In the genomic region with DNA sequence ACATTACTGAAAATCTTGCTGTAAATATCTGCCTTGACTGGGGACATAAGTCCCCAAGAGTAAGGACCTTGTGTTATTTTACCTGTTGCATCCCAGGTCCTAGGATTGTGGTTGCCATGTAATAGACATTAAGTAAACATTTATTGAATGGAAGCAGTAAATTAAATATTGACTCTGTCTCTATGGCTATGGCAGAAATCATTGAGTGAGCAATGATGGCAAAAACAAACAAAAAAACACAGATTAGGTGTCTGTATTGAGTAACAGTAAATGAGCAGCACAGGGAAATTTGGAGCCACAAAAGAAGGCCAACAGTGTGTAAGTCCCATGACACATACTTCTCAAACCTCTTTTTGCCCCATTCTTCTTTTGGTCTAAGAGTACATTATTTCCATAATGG, we compare ENCODE assay signal across 1 cellular context.
TF ChIP-seq lines count a peak whose summit lies in the region.

No MANE protein-coding gene starts in this region.

TF ChIP-seq in WTC11, 78 proteins besides CTCF, POLR2A, EP300 and RAD21 (continued from another document):
- TF ChIP-seq, protein P1, sequence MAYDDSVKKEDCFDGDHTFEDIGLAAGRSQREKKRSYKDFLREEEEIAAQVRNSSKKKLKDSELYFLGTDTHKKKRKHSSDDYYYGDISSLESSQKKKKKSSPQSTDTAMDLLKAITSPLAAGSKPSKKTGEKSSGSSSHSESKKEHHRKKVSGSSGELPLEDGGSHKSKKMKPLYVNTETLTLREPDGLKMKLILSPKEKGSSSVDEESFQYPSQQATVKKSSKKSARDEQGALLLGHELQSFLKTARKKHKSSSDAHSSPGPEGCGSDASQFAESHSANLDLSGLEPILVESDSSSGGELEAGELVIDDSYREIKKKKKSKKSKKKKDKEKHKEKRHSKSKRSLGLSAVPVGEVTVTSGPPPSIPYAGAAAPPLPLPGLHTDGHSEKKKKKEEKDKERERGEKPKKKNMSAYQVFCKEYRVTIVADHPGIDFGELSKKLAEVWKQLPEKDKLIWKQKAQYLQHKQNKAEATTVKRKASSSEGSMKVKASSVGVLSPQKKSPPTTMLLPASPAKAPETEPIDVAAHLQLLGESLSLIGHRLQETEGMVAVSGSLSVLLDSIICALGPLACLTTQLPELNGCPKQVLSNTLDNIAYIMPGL (CRISPR knock-in tag; IDR thresholded peaks at IDR 0.05), result no peak
